In the genomic region with DNA sequence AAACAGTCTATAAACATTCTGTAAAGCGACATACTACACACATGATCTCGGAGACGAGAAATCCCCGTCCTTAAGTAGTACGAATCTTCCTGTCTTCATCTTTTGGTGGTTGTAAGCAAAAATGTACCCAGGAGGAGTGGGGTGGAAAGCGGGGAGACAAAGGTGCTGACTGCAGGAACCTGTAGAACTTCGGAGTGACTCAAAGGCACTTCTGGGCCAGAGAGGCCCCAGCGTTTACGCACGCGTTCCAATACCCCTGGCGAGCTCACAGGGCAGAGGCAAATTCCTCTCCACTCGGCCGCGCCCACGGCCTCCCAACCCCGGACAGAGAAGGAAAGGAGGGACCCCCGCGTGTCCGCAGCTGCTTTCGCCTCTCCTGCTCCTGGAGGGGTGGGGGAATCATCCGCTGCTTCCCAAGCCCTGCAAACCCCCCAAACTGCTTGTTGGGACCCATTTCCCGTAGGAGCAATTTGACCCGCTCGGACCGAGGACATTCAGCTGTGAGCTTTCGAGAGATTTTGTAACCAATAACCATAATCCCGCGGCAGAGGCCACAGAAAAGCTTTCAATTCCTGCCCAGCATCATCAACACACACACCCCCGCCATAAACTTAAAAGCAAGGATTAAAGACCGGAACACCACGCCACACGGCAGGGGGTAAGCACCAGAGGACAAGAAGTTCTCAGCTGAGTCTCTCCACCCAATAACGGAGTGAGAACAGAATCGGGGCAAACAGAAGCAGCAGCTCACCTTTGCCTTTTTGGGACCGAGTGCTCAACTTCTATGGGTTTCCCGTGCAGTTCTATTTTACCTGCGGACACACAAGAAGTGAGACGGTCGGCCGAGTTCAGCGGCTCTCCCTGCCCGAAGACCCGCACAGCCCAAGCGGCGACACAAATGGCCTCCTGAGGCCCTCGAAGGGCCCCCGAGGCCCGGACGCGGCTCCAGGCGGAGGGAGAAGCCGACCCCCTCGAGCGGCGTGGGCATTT, we compare ENCODE assay signal across 8 cellular contexts. TPM values are rescaled to one million over a fixed set of nuclear protein-coding genes. Genes with fewer than 3 reads are reported as not detected.
DNase-seq lines count a peak whose midpoint lies in the region; ATAC-seq and TF ChIP-seq lines count a peak whose summit lies in the region.

No MANE protein-coding gene starts in this region.

- POLR2A ChIA-PET in HEK293 (lab: Yijun Ruan, JAX) = interaction anchor here (0.8 to 1.8 kb wide), 11 partner anchors 9 to 117 kb away, joined by 3 to 10 read pairs (median 4); no protein-coding TSS in a partner anchor

- peak overlapping the region; percentile 94 for H3K9ac ChIP-seq in SK-N-MC (ENCODE audit: insufficient read length)

- H3K27me3 ChIP-seq in psoas muscle (ENCODE audit: insufficient read depth in 3 of 3, low read length in 2 of 3) = peaks cover 4 to 97% (median 40%) of the 10 kb centered on the region in 3 donors

- peak overlapping the region; percentile 90 for H3K4me3 ChIP-seq in HEK293 (ENCODE audit: low read depth, low read length)
- H3K4me3 ChIP-seq in SK-N-MC = peak overlapping the region; percentile 85
- peak overlapping the region; percentile 58 for H3K4me3 ChIP-seq in psoas muscle

- peak; percentile 40 for DNase-seq in DMS53 treated with DMSO at 0.1 percent for 48 hours (lab: John Stamatoyannopoulos, UW; ENCODE audit: unreplicated experiment)
- DNase-seq in SK-N-MC (ENCODE audit: low read depth, low spot score) = no peak
- peak; percentile 17 for DNase-seq in epidermal melanocyte (ENCODE audit: insufficient read length, low spot score)
- no peak for DNase-seq in psoas muscle
- no peak for DNase-seq in cardiac septum (ENCODE audit: low spot score)

- intact Hi-C loops in psoas muscle (cut with DNase I) (no loop called here), cardiac septum (cut with DNase I) (no loop called here)

- 10 to 16% (median 14%) methylated on average over 47 to 56 of the region's 56 CpGs for WGBS in psoas muscle, 3 donors

- H3K9me3 ChIP-seq in HEK293 (ENCODE audit: control insufficient read depth, insufficient read depth, low read depth, low read length) (no peaks in the 10 kb centered on the region), SK-N-MC (ENCODE audit: low read depth, low read length) (no peaks in the 10 kb centered on the region), psoas muscle (no peaks in the 10 kb centered on the region)

- H3K36me3 ChIP-seq in HEK293 (ENCODE audit: control insufficient read depth in 2 of 2, insufficient read depth in 1 of 2, low read length in 2 of 2) = peaks cover 3% of the 10 kb centered on the region in 2 experiments; a peak in 2 of 3 replicates
- H3K36me3 ChIP-seq in SK-N-MC (ENCODE audit: insufficient read depth, low read length) = peaks cover 28% of the 10 kb centered on the region
- no peaks in the 10 kb centered on the region for H3K36me3 ChIP-seq in psoas muscle (ENCODE audit: insufficient read depth in 1 of 2, low read depth in 1 of 2)

- H3K4me1 ChIP-seq in HEK293 (ENCODE audit: control insufficient read depth, insufficient read depth, low read length) (peaks cover 28% of the 10 kb centered on the region), psoas muscle (peaks cover 16% of the 10 kb centered on the region)

- ATAC-seq in psoas muscle (peak in 3 of 4 donors; percentile 5 to 31 (median 26)), GM21717 (IDR thresholded peaks at IDR 0.05; ENCODE audit: unreplicated experiment) (no peak), GM21381 (IDR thresholded peaks at IDR 0.05; ENCODE audit: unreplicated experiment) (no peak)

- H3K27ac ChIP-seq in HEK293 (ENCODE audit: extremely low read depth, low read depth, low read length) (peak overlapping the region; percentile 92), SK-N-MC (peak overlapping the region; percentile 97), psoas muscle (no peak overlapping the region)

- no peak for TF ChIP-seq CTCF in HEK293 (tag by site-specific recombination; IDR thresholded peaks at IDR 0.05)
- TF ChIP-seq CTCF in psoas muscle (IDR thresholded peaks at IDR 0.05) = no peak

- CTCF ChIA-PET in HEK293 (lab: Yijun Ruan, JAX) = interaction anchor here (0.7 to 1.6 kb wide), 5 partner anchors 11 to 206 kb away, joined by 3 to 8 read pairs (median 4); no protein-coding TSS in a partner anchor

TF ChIP-seq in HEK293, 187 proteins besides CTCF, POLR2A, EP300 and RAD21 (continues in another document):
- TF ChIP-seq ZBTB21 (tag by site-specific recombination; IDR thresholded peaks at IDR 0.05) = no peak
- TF ChIP-seq ZBTB20 (tag by site-specific recombination; IDR thresholded peaks at IDR 0.05) = peak; percentile 55
- TF ChIP-seq, protein P1, sequence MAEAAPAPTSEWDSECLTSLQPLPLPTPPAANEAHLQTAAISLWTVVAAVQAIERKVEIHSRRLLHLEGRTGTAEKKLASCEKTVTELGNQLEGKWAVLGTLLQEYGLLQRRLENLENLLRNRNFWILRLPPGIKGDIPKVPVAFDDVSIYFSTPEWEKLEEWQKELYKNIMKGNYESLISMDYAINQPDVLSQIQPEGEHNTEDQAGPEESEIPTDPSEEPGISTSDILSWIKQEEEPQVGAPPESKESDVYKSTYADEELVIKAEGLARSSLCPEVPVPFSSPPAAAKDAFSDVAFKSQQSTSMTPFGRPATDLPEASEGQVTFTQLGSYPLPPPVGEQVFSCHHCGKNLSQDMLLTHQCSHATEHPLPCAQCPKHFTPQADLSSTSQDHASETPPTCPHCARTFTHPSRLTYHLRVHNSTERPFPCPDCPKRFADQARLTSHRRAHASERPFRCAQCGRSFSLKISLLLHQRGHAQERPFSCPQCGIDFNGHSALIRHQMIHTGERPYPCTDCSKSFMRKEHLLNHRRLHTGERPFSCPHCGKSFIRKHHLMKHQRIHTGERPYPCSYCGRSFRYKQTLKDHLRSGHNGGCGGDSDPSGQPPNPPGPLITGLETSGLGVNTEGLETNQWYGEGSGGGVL (tag by site-specific recombination; IDR thresholded peaks at IDR 0.05) = no peak
- TF ChIP-seq ZNF223 (tag by site-specific recombination; IDR thresholded peaks at IDR 0.05) = no peak
- no peak; the same call in 1 of the 2 replicates for TF ChIP-seq ZNF394 (tag by site-specific recombination; IDR thresholded peaks at IDR 0.05; ENCODE audit: borderline replicate concordance)
- TF ChIP-seq ZNF792 (tag by site-specific recombination; IDR thresholded peaks at IDR 0.05) = no peak
- TF ChIP-seq ZNF501 (tag by site-specific recombination; IDR thresholded peaks at IDR 0.05) = no peak
- no peak for TF ChIP-seq ZNF37A (tag by site-specific recombination; IDR thresholded peaks at IDR 0.05)
- no peak for TF ChIP-seq SETDB1 (IDR thresholded peaks at IDR 0.05; ENCODE audit: insufficient read length, low read length)
- TF ChIP-seq ZNF785 (tag by site-specific recombination; IDR thresholded peaks at IDR 0.05) = no peak
- TF ChIP-seq ZNF521 (tag by site-specific recombination; IDR thresholded peaks at IDR 0.05) = no peak
- TF ChIP-seq ZNF354C (tag by site-specific recombination; IDR thresholded peaks at IDR 0.05; ENCODE audit: borderline replicate concordance, low read depth) = no peak
- peak; percentile 55; the same call in 1 of the 2 replicates for TF ChIP-seq PRDM6 (tag by site-specific recombination; IDR thresholded peaks at IDR 0.05)
- TF ChIP-seq SCRT1 (tag by site-specific recombination; IDR thresholded peaks at IDR 0.05; ENCODE audit: borderline replicate concordance) = no peak
- no peak for TF ChIP-seq PRDM1 (tag by site-specific recombination; IDR thresholded peaks at IDR 0.05)
- TF ChIP-seq RBAK (tag by site-specific recombination; IDR thresholded peaks at IDR 0.05) = no peak
- TF ChIP-seq KLF1 (tag by site-specific recombination; IDR thresholded peaks at IDR 0.05) = 0 out of 2 replicates have a peak, but pooled peaks have one; percentile 11
- TF ChIP-seq ZFP3 (tag by site-specific recombination; IDR thresholded peaks at IDR 0.05; ENCODE audit: low read depth) = no peak
- TF ChIP-seq ZNF121 (tag by site-specific recombination; IDR thresholded peaks at IDR 0.05) = no peak
- no peak for TF ChIP-seq ZNF133 (tag by site-specific recombination; IDR thresholded peaks at IDR 0.05)
- no peak for TF ChIP-seq ZNF837 (tag by site-specific recombination; IDR thresholded peaks at IDR 0.05)
- TF ChIP-seq, protein P2, sequence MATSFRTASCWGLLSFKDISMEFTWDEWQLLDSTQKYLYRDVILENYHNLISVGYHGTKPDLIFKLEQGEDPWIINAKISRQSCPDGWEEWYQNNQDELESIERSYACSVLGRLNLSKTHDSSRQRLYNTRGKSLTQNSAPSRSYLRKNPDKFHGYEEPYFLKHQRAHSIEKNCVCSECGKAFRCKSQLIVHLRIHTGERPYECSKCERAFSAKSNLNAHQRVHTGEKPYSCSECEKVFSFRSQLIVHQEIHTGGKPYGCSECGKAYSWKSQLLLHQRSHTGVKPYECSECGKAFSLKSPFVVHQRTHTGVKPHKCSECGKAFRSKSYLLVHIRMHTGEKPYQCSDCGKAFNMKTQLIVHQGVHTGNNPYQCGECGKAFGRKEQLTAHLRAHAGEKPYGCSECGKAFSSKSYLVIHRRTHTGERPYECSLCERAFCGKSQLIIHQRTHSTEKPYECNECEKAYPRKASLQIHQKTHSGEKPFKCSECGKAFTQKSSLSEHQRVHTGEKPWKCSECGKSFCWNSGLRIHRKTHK (tag by site-specific recombination; IDR thresholded peaks at IDR 0.05) = no peak
- TF ChIP-seq ZNF596 (tag by site-specific recombination; IDR thresholded peaks at IDR 0.05) = no peak

RNA-seq across cellular contexts. Expression of gene IGF2BP3, which starts 2.3 kb away (rescaled TPM):
- total RNA-seq in psoas muscle (under 1 TPM; 0.28 to 0.73 (median 0.41) TPM), cardiac septum (0.16 TPM)
- under 1 TPM; 0.03 to 0.51 (median 0.03) TPM for polyA plus RNA-seq in psoas muscle

Comparison
In these comparisons a context has a peak if more than half of its experiments do, and no peak if none do; other contexts are left out.
1. DNase-seq: peak in DMS53 treated with DMSO at 0.1 percent for 48 hours (single experiment) and epidermal melanocyte (single experiment); none in SK-N-MC (single experiment), psoas muscle (0 of 2) and cardiac septum (single experiment).
2. ATAC-seq: peak in psoas muscle (3 of 4); none in GM21717 (single experiment) and GM21381 (single experiment).
3. Peak in every context shown above with its lines, with median percentiles within 50 percentile points of each other: H3K4me3 ChIP-seq.